ENCODE assay signal across 8 cellular contexts in genomic region chr9:34986541-34987047, GRCh38. TPM values are rescaled to one million over a fixed set of nuclear protein-coding genes. Genes with fewer than 3 reads are reported as not detected.
A peak's percentile ranks its signal among the peaks of the same experiment; 100 is the strongest.
DNase-seq lines count a peak whose midpoint lies in the region; ATAC-seq and TF ChIP-seq lines count a peak whose summit lies in the region.

No MANE protein-coding gene starts in this region.

- ATAC-seq in stimulated activated naive CD8-positive, alpha-beta T cell treated with anti-CD3 and anti-CD28 coated beads, Interleukin-15, amount 100 ng/mL, for 72 hours, result peak; percentile 2
- ATAC-seq in GM21786 (IDR thresholded peaks at IDR 0.05; ENCODE audit: unreplicated experiment), result no peak

- CTCF ChIA-PET in CD8-positive, alpha-beta memory T cell (lab: Charles Lee), result no interaction called here

- peak; percentile 49 to 75 (median 51) for DNase-seq in CD8-positive, alpha-beta memory T cell
- peak; percentile 16 for DNase-seq in NCI-H1105 treated with DMSO at 0.1 percent for 48 hours (lab: John Stamatoyannopoulos, UW)
- DNase-seq in activated CD8-positive, alpha-beta memory T cell treated with anti-CD3 and anti-CD28 coated beads, Interleukin-2, amount 50 U/mL, for 4 hours, result peak; percentile 66
- peak; percentile 59 for DNase-seq in glutamatergic neuron
- peak in 1 of 2 donors; percentile 51 for DNase-seq in stimulated activated naive CD8-positive, alpha-beta T cell treated with anti-CD3 and anti-CD28 coated beads, Interleukin-15, amount 100 ng/mL, for 72 hours
- DNase-seq in NCI-H187 (lab: John Stamatoyannopoulos, UW), result no peak
- no peak for DNase-seq in HUDEP-2 (lab: John Stamatoyannopoulos, UW; ENCODE audit: unreplicated experiment in 76 of 76)

- TF ChIP-seq CTCF in glutamatergic neuron (IDR thresholded peaks at IDR 0.05; ENCODE audit: partially characterized antibody, unreplicated experiment), result no peak

- H3K27ac Mint-ChIP-seq in CD8-positive, alpha-beta memory T cell, result peak overlapping the region; percentile 29 to 94 (median 72)
- peak overlapping the region; percentile 60 for H3K27ac Mint-ChIP-seq in glutamatergic neuron (ENCODE audit: unreplicated experiment)
- H3K27ac Mint-ChIP-seq in stimulated activated naive CD8-positive, alpha-beta T cell treated with anti-CD3 and anti-CD28 coated beads, Interleukin-15, amount 100 ng/mL, for 72 hours, result peak overlapping the region in 1 of 2 donors; percentile 84

- no peaks in the 10 kb centered on the region for H3K27me3 ChIP-seq in CD8-positive, alpha-beta memory T cell (ENCODE audit: insufficient read depth, low read length, poor library complexity, severe bottlenecking)

- no peak overlapping the region for H3K4me3 ChIP-seq in CD8-positive, alpha-beta memory T cell (ENCODE audit: low read length)

- no peaks in the 10 kb centered on the region for H3K9me3 Mint-ChIP-seq in CD8-positive, alpha-beta memory T cell
- peaks cover 24% of the 10 kb centered on the region for H3K9me3 Mint-ChIP-seq in glutamatergic neuron (ENCODE audit: unreplicated experiment)
- H3K9me3 Mint-ChIP-seq in stimulated activated naive CD8-positive, alpha-beta T cell treated with anti-CD3 and anti-CD28 coated beads, Interleukin-15, amount 100 ng/mL, for 72 hours, result no peaks in the 10 kb centered on the region

- H3K4me1 ChIP-seq in CD8-positive, alpha-beta memory T cell (ENCODE audit: insufficient read depth, low read length), result peaks cover 68% of the 10 kb centered on the region

- POLR2A ChIA-PET in CD8-positive, alpha-beta memory T cell (lab: Charles Lee), result no interaction called here

- no peaks in the 10 kb centered on the region for H3K9me3 ChIP-seq in CD8-positive, alpha-beta memory T cell (ENCODE audit: low read length)

- peaks cover 0 to 5% (median 0%) of the 10 kb centered on the region in 3 donors for H3K36me3 Mint-ChIP-seq in CD8-positive, alpha-beta memory T cell
- H3K36me3 Mint-ChIP-seq in glutamatergic neuron (ENCODE audit: unreplicated experiment), result peaks cover 7% of the 10 kb centered on the region

- H3K27me3 Mint-ChIP-seq in CD8-positive, alpha-beta memory T cell, result no peaks in the 10 kb centered on the region
- H3K27me3 Mint-ChIP-seq in glutamatergic neuron (ENCODE audit: unreplicated experiment), result peaks cover 14% of the 10 kb centered on the region
- H3K27me3 Mint-ChIP-seq in stimulated activated naive CD8-positive, alpha-beta T cell treated with anti-CD3 and anti-CD28 coated beads, Interleukin-15, amount 100 ng/mL, for 72 hours, result no peaks in the 10 kb centered on the region

- H3K4me1 Mint-ChIP-seq in CD8-positive, alpha-beta memory T cell, result peaks cover 50 to 76% (median 72%) of the 10 kb centered on the region in 3 donors
- peaks cover 37% of the 10 kb centered on the region for H3K4me1 Mint-ChIP-seq in glutamatergic neuron (ENCODE audit: low read depth, unreplicated experiment)
- peaks cover 86% of the 10 kb centered on the region for H3K4me1 Mint-ChIP-seq in stimulated activated naive CD8-positive, alpha-beta T cell treated with anti-CD3 and anti-CD28 coated beads, Interleukin-15, amount 100 ng/mL, for 72 hours

- peak overlapping the region in 3 of 7 donors; percentile 0 to 62 (median 5) for H3K4me3 Mint-ChIP-seq in CD8-positive, alpha-beta memory T cell
- H3K4me3 Mint-ChIP-seq in glutamatergic neuron (ENCODE audit: unreplicated experiment), result peak overlapping the region; percentile 68
- H3K4me3 Mint-ChIP-seq in stimulated activated naive CD8-positive, alpha-beta T cell treated with anti-CD3 and anti-CD28 coated beads, Interleukin-15, amount 100 ng/mL, for 72 hours, result peak overlapping the region in 1 of 2 donors; percentile 57

- H3K27ac ChIP-seq in CD8-positive, alpha-beta memory T cell (ENCODE audit: low read depth, low read length), result no peak overlapping the region

- no peaks in the 10 kb centered on the region for H3K36me3 ChIP-seq in CD8-positive, alpha-beta memory T cell (ENCODE audit: insufficient read depth, low read length)

RNA-seq across cellular contexts. Expression of gene DNAJB5, which starts 3.0 kb away (rescaled TPM):
- 1 to 10 TPM; 3.3 to 3.7 TPM for total RNA-seq in CD8-positive, alpha-beta memory T cell
- polyA plus RNA-seq in CD8-positive, alpha-beta memory T cell, result 2.4 TPM
- 137 TPM for total RNA-seq in glutamatergic neuron (ENCODE audit: unreplicated experiment)

RNA-seq across cellular contexts. Expression of gene PHF24, which starts 28.5 kb away (rescaled TPM):
- under 1 TPM in 1 of 2 experiments, not detected in 1; 0.04 TPM for total RNA-seq in CD8-positive, alpha-beta memory T cell
- polyA plus RNA-seq in CD8-positive, alpha-beta memory T cell, result not detected
- 3.1 TPM for total RNA-seq in glutamatergic neuron (ENCODE audit: unreplicated experiment)

Comparison
In these comparisons a context has a peak if more than half of its experiments do, and no peak if none do; other contexts are left out.
1. DNase-seq: peak in CD8-positive, alpha-beta memory T cell (5 of 5), NCI-H1105 treated with DMSO at 0.1 percent for 48 hours (single experiment), activated CD8-positive, alpha-beta memory T cell treated with anti-CD3 and anti-CD28 coated beads, Interleukin-2, amount 50 U/mL, for 4 hours (single experiment) and glutamatergic neuron (single experiment); none in NCI-H187 (0 of 2) and HUDEP-2 (0 of 76).
2. RNA of gene DNAJB5, which starts 3.0 kb away (total RNA-seq): 137 TPM in glutamatergic neuron (single experiment); 3.3 to 3.7 TPM in CD8-positive, alpha-beta memory T cell; every median in the first group is over 10 times any median in the second.